ENCODE assay signal across 7 cellular contexts in genomic region chr3:10249833-10250232, GRCh38. TPM values are rescaled to one million over a fixed set of nuclear protein-coding genes. Genes with fewer than 3 reads are reported as not detected.
DNase-seq lines count a peak whose midpoint lies in the region; ATAC-seq and TF ChIP-seq lines count a peak whose summit lies in the region.

No MANE protein-coding gene starts in this region.

- peaks cover 60% of the 10 kb centered on the region for H3K36me3 Mint-ChIP-seq in activated B cell treated with CpG ODN at 0.5 μM for 24 hours (ENCODE audit: low read depth)

- ATAC-seq in activated B cell treated with CpG ODN at 0.5 μM for 24 hours (ENCODE audit: low read depth) (no peak), HG02588 (IDR thresholded peaks at IDR 0.05; ENCODE audit: unreplicated experiment) (no peak), GM21619 (IDR thresholded peaks at IDR 0.05; ENCODE audit: unreplicated experiment) (no peak)

- POLR2A ChIA-PET in activated B cell treated with CpG ODN at 0.5 μM for 24 hours (lab: Charles Lee): interaction anchor here (0.7 to 1.5 kb wide), 2 partner anchors 60 to 71 kb away, joined by 3 read pairs; partner anchors contain the start of gene SEC13

- no peak overlapping the region for H3K27ac ChIP-seq in iPS DF 6.9 (ENCODE audit: low read length)
- H3K27ac ChIP-seq in spleen: peak overlapping the region in 7 of 8 donors; percentile 89 to 97 (median 93)

- H3K27me3 ChIP-seq in HAP-1 (ENCODE audit: low read depth): no peaks in the 10 kb centered on the region
- H3K27me3 ChIP-seq in iPS DF 6.9 (ENCODE audit: control insufficient read depth, insufficient read depth, low read length): no peaks in the 10 kb centered on the region
- no peaks in the 10 kb centered on the region for H3K27me3 ChIP-seq in spleen (replicated peaks in 1 of 7)

- H3K4me3 ChIP-seq in HAP-1 (peak overlapping the region; percentile 71), iPS DF 6.9 (ENCODE audit: low read length) (peak overlapping the region; percentile 38; the same call in 1 of the 2 replicates), spleen (peak overlapping the region; percentile 76 to 93 (median 88))

- TF ChIP-seq POLR2A in spleen (IDR thresholded peaks at IDR 0.05): no peak

- DNase-seq in HAP-1 (ENCODE audit: low spot score in 2 of 2) (peak in 1 of 2 experiments; percentile 19), activated B cell treated with CpG ODN at 0.5 μM for 24 hours (no peak), iPS DF 6.9 (ENCODE audit: low read depth, low spot score) (no peak), spleen (no peak), NCI-H2029 (lab: John Stamatoyannopoulos, UW) (no peak)

- peak overlapping the region; percentile 91 for H3K27ac Mint-ChIP-seq in activated B cell treated with CpG ODN at 0.5 μM for 24 hours

- intact Hi-C loops in activated B cell treated with CpG ODN at 0.5 μM for 24 hours (cut with micrococcal nuclease) (loop anchor here (2.0 to 5.0 kb wide), 4 partner anchors 43 to 853 kb away; partner anchors contain the start of genes BRPF1, GHRL and SETD5), spleen (cut with DNase I; ENCODE audit: low total_unique reads) (no loop called here)

- H3K4me3 Mint-ChIP-seq in activated B cell treated with CpG ODN at 0.5 μM for 24 hours: peak overlapping the region; percentile 95

- no CpG with 5 or more reads among the region's 3 CpGs for WGBS in iPS DF 6.9 (ENCODE audit: insufficient coverage, insufficient read length)
- 25 to 34% (median 32%) methylated on average over 3 of the region's 3 CpGs for WGBS in spleen, 5 donors

- CTCF ChIA-PET in activated B cell treated with CpG ODN at 0.5 μM for 24 hours (lab: Charles Lee): no interaction called here

- no peaks in the 10 kb centered on the region for H3K27me3 Mint-ChIP-seq in activated B cell treated with CpG ODN at 0.5 μM for 24 hours

- peaks cover 6% of the 10 kb centered on the region for H3K9me3 ChIP-seq in HAP-1
- H3K9me3 ChIP-seq in iPS DF 6.9 (ENCODE audit: control insufficient read depth, insufficient read depth, low read length): no peaks in the 10 kb centered on the region
- peaks cover 2 to 20% (median 14%) of the 10 kb centered on the region in 8 donors for H3K9me3 ChIP-seq in spleen

- peaks cover 9% of the 10 kb centered on the region for H3K9me3 Mint-ChIP-seq in activated B cell treated with CpG ODN at 0.5 μM for 24 hours

- H3K36me3 ChIP-seq in HAP-1 (replicated peaks): peaks cover 29% of the 10 kb centered on the region
- H3K36me3 ChIP-seq in iPS DF 6.9 (ENCODE audit: control insufficient read depth, insufficient read depth, low read length): 0 out of 2 replicates have a peak, but pooled peaks cover 4% of the 10 kb centered on the region
- H3K36me3 ChIP-seq in spleen: peaks cover 0 to 45% (median 17%) of the 10 kb centered on the region in 6 donors

- H3K4me1 ChIP-seq in HAP-1 (peaks cover 5% of the 10 kb centered on the region; the same call in 1 of the 2 replicates), iPS DF 6.9 (ENCODE audit: control insufficient read depth, insufficient read depth, low read length) (0 out of 2 replicates have a peak, but pooled peaks cover 1% of the 10 kb centered on the region), spleen (peaks cover 16 to 72% (median 57%) of the 10 kb centered on the region in 6 donors)

- peaks cover 53% of the 10 kb centered on the region for H3K4me1 Mint-ChIP-seq in activated B cell treated with CpG ODN at 0.5 μM for 24 hours

- in situ Hi-C loops in HAP-1 (cut with MboI; ENCODE audit: low sequenced_read_pairs): no loop called here

- TF ChIP-seq CTCF in activated B cell treated with CpG ODN at 0.5 μM for 24 hours (IDR thresholded peaks at IDR 0.05) (no peak), spleen (IDR thresholded peaks at IDR 0.05 in 8 of 11, conservative IDR thresholded peaks at IDR 0.05 in 3 of 11) (no peak)

RNA-seq across cellular contexts. Expression of gene TATDN2, which starts 1.6 kb away (rescaled TPM):
- total RNA-seq in activated B cell treated with CpG ODN at 0.5 μM for 24 hours: 55.6 and 56.2 TPM in 2 replicates
- 10 to 100 TPM; 32.8 to 56.1 (median 48.6) TPM for total RNA-seq in spleen
- polyA plus RNA-seq in spleen: 10 to 100 TPM; 15.4 to 20.4 (median 16.2) TPM

RNA-seq across cellular contexts. Expression of gene GHRL, which starts 42.9 kb away (rescaled TPM):
- 1.4 and 2.8 TPM in 2 replicates for total RNA-seq in activated B cell treated with CpG ODN at 0.5 μM for 24 hours
- 1 to 10 TPM; 1.1 to 8.0 (median 3.8) TPM for total RNA-seq in spleen
- polyA plus RNA-seq in spleen: 1 to 10 TPM; 3.6 to 6.6 (median 5.0) TPM

Comparison
In these comparisons a context has a peak if more than half of its experiments do, and no peak if none do; other contexts are left out.
1. H3K4me3 ChIP-seq: peak in every context shown above with its lines; median percentile 88 in spleen; 71 in HAP-1; 38 in iPS DF 6.9.